25 cellular contexts compared by ENCODE assay signal in the genomic region with DNA sequence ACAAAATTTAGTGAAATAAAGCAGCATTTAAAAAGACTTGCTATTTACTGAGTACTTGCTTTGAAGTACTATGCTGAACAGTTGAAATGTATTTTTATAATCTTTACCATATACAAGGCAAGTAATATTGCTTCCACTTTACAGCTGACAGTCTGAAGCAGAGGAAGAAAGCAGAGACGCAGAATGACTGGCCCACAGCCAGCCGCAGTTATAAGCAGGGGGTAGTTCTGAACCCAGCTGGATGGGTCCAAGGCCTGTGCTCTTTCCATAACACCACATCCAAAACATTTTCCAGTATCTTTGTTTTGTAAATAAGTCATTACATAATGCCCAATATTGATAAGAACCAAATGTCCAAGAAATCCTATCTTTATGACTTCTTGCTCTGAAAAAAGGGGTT.
"Had no signal": no experiment of that assay in that cellular context is flagged by ENCODE, and none has a peak within 500 bp of the region (broad histone marks: within the 10 kb centered on the region; RNA-seq: fewer than 3 reads in every experiment).

No MANE protein-coding gene starts in this region.

- H3K4me3 ChIP-seq: cardiac muscle cell, esophagus squamous epithelium, left ventricle myocardium inferior, thoracic aorta had no signal

- H3K9me3 ChIP-seq: esophagus squamous epithelium, left ventricle myocardium inferior, SK-N-SH, thoracic aorta had no signal

- H3K9me3 Mint-ChIP-seq: activated CD4-positive, alpha-beta memory T cell treated with anti-CD3 and anti-CD28 coated beads, Interleukin-2, amount 10 ng/mL, durations not matched to agents 7 days and 5 days; activated CD4-positive, alpha-beta T cell treated with anti-CD3 and anti-CD28 coated beads, Interleukin-2, amount 10 ng/mL, durations not matched to agents 24 days and 14 days; activated naive CD4-positive, alpha-beta T cell treated with anti-CD3 and anti-CD28 coated beads for 36 hours; activated naive CD8-positive, alpha-beta T cell treated with anti-CD3 and anti-CD28 coated beads, Interleukin-2, amount 10 ng/mL, durations not matched to agents 7 days and 5 days; activated T-cell treated with anti-CD3 and anti-CD28 coated beads, Interleukin-2, amount 50 U/mL, for 72 hours; nephron progenitor cell; stimulated activated naive B cell treated with anti-CD40 and anti-IgM and Interleukin-4, amounts not matched to agents 10 μg/mL and 1 μg/mL and 100 μg/mL, for 72 hours; T-helper 2 cell treated with Interferon-gamma antibody and Interleukin-4, amounts not matched to agents 5 μg/mL and 100 μg/mL, for 36 hours; type B pancreatic cell had no signal

- H3K27me3 ChIP-seq: cardiac muscle cell, esophagus squamous epithelium had no signal

- H3K27me3 Mint-ChIP-seq: activated CD4-positive, alpha-beta memory T cell treated with anti-CD3 and anti-CD28 coated beads, Interleukin-2, amount 10 ng/mL, durations not matched to agents 7 days and 5 days; activated CD4-positive, alpha-beta T cell treated with anti-CD3 and anti-CD28 coated beads, Interleukin-2, amount 10 ng/mL, durations not matched to agents 24 days and 14 days; activated naive CD8-positive, alpha-beta T cell treated with anti-CD3 and anti-CD28 coated beads, Interleukin-2, amount 10 ng/mL, durations not matched to agents 7 days and 5 days; stimulated activated naive B cell treated with anti-CD40 and anti-IgM and Interleukin-4, amounts not matched to agents 10 μg/mL and 1 μg/mL and 100 μg/mL, for 72 hours; type B pancreatic cell had no signal

- FAIRE-seq: small intestine had no signal

- H3K27ac Mint-ChIP-seq: activated CD4-positive, alpha-beta memory T cell treated with anti-CD3 and anti-CD28 coated beads, Interleukin-2, amount 10 ng/mL, durations not matched to agents 7 days and 5 days; activated CD4-positive, alpha-beta T cell treated with anti-CD3 and anti-CD28 coated beads, Interleukin-2, amount 10 ng/mL, durations not matched to agents 24 days and 14 days; activated naive CD4-positive, alpha-beta T cell treated with anti-CD3 and anti-CD28 coated beads for 36 hours; activated naive CD8-positive, alpha-beta T cell treated with anti-CD3 and anti-CD28 coated beads, Interleukin-2, amount 10 ng/mL, durations not matched to agents 7 days and 5 days; activated T-cell treated with anti-CD3 and anti-CD28 coated beads, Interleukin-2, amount 50 U/mL, for 72 hours; T-helper 2 cell treated with Interferon-gamma antibody and Interleukin-4, amounts not matched to agents 5 μg/mL and 100 μg/mL, for 36 hours had no signal

- H3K4me3 Mint-ChIP-seq: activated CD4-positive, alpha-beta memory T cell treated with anti-CD3 and anti-CD28 coated beads, Interleukin-2, amount 10 ng/mL, durations not matched to agents 7 days and 5 days; activated CD4-positive, alpha-beta T cell treated with anti-CD3 and anti-CD28 coated beads, Interleukin-2, amount 10 ng/mL, durations not matched to agents 24 days and 14 days; activated naive CD4-positive, alpha-beta T cell treated with anti-CD3 and anti-CD28 coated beads for 36 hours; activated naive CD8-positive, alpha-beta T cell treated with anti-CD3 and anti-CD28 coated beads, Interleukin-2, amount 10 ng/mL, durations not matched to agents 7 days and 5 days; activated T-cell treated with anti-CD3 and anti-CD28 coated beads, Interleukin-2, amount 50 U/mL, for 72 hours; nephron progenitor cell; stimulated activated naive B cell treated with anti-CD40 and anti-IgM and Interleukin-4, amounts not matched to agents 10 μg/mL and 1 μg/mL and 100 μg/mL, for 72 hours; T-helper 2 cell treated with Interferon-gamma antibody and Interleukin-4, amounts not matched to agents 5 μg/mL and 100 μg/mL, for 36 hours; type B pancreatic cell had no signal

- DNase-seq: activated CD4-positive, alpha-beta memory T cell treated with anti-CD3 and anti-CD28 coated beads, Interleukin-2, amount 10 ng/mL, durations not matched to agents 7 days and 5 days; activated CD4-positive, alpha-beta T cell treated with anti-CD3 and anti-CD28 coated beads, Interleukin-2, amount 10 ng/mL, durations not matched to agents 24 days and 14 days; activated effector memory CD4-positive, alpha-beta T cell treated with Interleukin-2 at 50 U/mL for 16 hours; activated naive CD4-positive, alpha-beta T cell treated with anti-CD3 and anti-CD28 coated beads for 36 hours; activated naive CD8-positive, alpha-beta T cell treated with anti-CD3 and anti-CD28 coated beads, Interleukin-2, amount 10 ng/mL, durations not matched to agents 7 days and 5 days; activated T-cell treated with anti-CD3 and anti-CD28 coated beads, Interleukin-2, amount 50 U/mL, for 72 hours; amniotic stem cell; esophagus squamous epithelium; kidney glomerular epithelial cell; left ventricle myocardium inferior; midbrain; nephron progenitor cell; SK-N-SH; small intestine; stimulated activated CD4-positive, alpha-beta T cell treated with anti-CD3 and anti-CD28 coated beads, Interleukin-15, amount 100 ng/mL, for 24 hours; stimulated activated CD4-positive, alpha-beta T cell treated with anti-CD3 and anti-CD28 coated beads, Interleukin-2, amount 100 ng/mL, for 48 hours; stimulated activated CD8-positive, alpha-beta memory T cell treated with anti-CD3 and anti-CD28 coated beads, Interleukin-4, amount 100 ng/mL, for 48 hours; stimulated activated naive B cell treated with anti-CD40 and anti-IgM and Interleukin-4, amounts not matched to agents 10 μg/mL and 1 μg/mL and 100 μg/mL, for 72 hours had no signal

- H3K4me2 ChIP-seq: SK-N-SH had no signal

- H3K27ac ChIP-seq: cardiac muscle cell, esophagus squamous epithelium, left ventricle myocardium inferior, thoracic aorta, VCaP had no signal

- H3K9ac ChIP-seq: SK-N-SH had no signal

- ATAC-seq: activated CD4-positive, CD25-positive, alpha-beta regulatory T cell treated with anti-CD3 and anti-CD28 coated beads, Interleukin-2, amount 50 U/mL, for 24 hours; activated T-cell treated with anti-CD3 and anti-CD28 coated beads, Interleukin-2, amount 50 U/mL, for 72 hours; sciatic nerve; stimulated activated naive B cell treated with anti-CD40 and anti-IgM and Interleukin-4, amounts not matched to agents 10 μg/mL and 1 μg/mL and 100 μg/mL, for 72 hours had no signal
